In the genomic region with DNA sequence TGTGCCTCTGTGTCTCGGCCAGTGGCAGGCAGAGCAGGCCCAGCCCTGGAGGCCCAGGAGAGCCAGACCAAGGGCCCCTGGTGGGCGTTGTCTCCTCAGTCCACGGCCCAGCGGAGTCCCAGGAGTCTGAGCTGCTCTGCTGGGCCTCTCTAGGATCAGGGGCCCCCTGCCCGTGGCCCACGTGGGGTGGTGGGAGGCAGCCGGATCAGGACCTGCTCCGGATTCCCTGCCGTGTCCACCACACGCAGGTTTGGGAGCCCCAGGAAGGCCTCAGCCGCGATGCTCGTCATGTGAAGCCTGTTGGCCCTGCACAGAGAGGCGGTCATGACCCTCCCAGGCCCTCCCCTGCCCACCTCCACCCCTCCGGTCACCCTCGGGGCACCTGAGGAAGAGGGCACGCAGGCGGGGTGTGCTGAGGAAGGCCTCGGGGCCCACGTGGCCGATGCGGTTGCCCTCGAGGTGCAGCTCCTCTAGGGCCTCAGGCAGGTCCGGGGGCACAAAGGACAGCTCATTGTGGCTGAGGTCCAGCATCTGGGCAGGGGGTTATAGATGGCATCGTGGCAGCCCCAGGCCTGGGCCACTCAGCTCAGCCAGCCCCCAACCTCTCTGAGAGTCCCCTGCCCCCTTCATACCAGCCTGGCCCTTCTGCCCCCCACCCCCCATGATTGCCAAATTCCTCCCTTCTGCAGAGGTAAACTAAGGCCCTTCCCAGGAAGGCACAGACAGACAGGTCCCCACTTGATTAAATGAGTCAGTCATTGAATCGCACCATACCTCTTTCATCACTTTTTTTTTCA, we compare ENCODE assay signal across 27 cellular contexts. TPM values are rescaled to one million over a fixed set of nuclear protein-coding genes. Genes with fewer than 3 reads are reported as not detected.
DNase-seq lines count a peak whose midpoint lies in the region; ATAC-seq, FAIRE-seq and TF ChIP-seq lines count a peak whose summit lies in the region.
"Had no signal": no experiment of that assay in that cellular context is flagged by ENCODE, and none has a peak within 500 bp of the region (broad histone marks: within the 10 kb centered on the region; RNA-seq: fewer than 3 reads in every experiment).

No MANE protein-coding gene starts in this region.

- no peak for TF ChIP-seq CTCF in K562 (IDR thresholded peaks at IDR 0.05 in 2 of 3, conservative IDR thresholded peaks at IDR 0.05 in 1 of 3; ENCODE audit: insufficient read depth in 2 of 3, low read depth in 1 of 3, low read length in 3 of 3)

- no peak overlapping the region for H3K27ac ChIP-seq in K562 (ENCODE audit: extremely low read depth, low read depth, low read length)
- H3K27ac ChIP-seq: C4-2B, KMS-11 had no signal

- H2AFZ ChIP-seq in K562 (ENCODE audit: low read depth, low read length) = no peak overlapping the region

- H4K20me1 ChIP-seq in K562 (replicated peaks; ENCODE audit: control insufficient read depth, insufficient read depth, low read length) = no peaks in the 10 kb centered on the region

- peaks cover 9% of the 10 kb centered on the region for H3K4me1 Mint-ChIP-seq in stimulated activated naive CD8-positive, alpha-beta T cell treated with anti-CD3 and anti-CD28 coated beads, Interleukin-15, amount 100 ng/mL, for 72 hours

- no peak for TF ChIP-seq RAD21 in K562 (CRISPR knock-in tag; conservative IDR thresholded peaks at IDR 0.05 in 1 of 2, IDR thresholded peaks at IDR 0.05 in 1 of 2)

- TF ChIP-seq POLR2A in K562 (conservative IDR thresholded peaks at IDR 0.05) = no peak

- H3K9ac ChIP-seq in K562 (ENCODE audit: insufficient read depth in 1 of 2, low read depth in 2 of 2, low read length in 2 of 2) = 0 out of 4 replicates have a peak overlapping the region, but pooled peaks of 1 of the 2 experiments have one; percentile 55
- H3K9ac ChIP-seq: KMS-11 had no signal

- no peak overlapping the region for H3K27ac Mint-ChIP-seq in stimulated activated naive CD8-positive, alpha-beta T cell treated with anti-CD3 and anti-CD28 coated beads, Interleukin-15, amount 100 ng/mL, for 72 hours
- H3K27ac Mint-ChIP-seq: CD8-positive, alpha-beta T cell; H9; HFFc6 had no signal

- no peak overlapping the region for H3K4me2 ChIP-seq in K562 (ENCODE audit: insufficient read depth, low read length)
- H3K4me2 ChIP-seq: KMS-11 had no signal

- H3K9me3 Mint-ChIP-seq in stimulated activated naive CD8-positive, alpha-beta T cell treated with anti-CD3 and anti-CD28 coated beads, Interleukin-15, amount 100 ng/mL, for 72 hours = no peaks in the 10 kb centered on the region
- H3K9me3 Mint-ChIP-seq: CD8-positive, alpha-beta T cell; H9; HFFc6 had no signal

- 60% methylated on average over 9 of the region's 26 CpGs for WGBS in K562 (ENCODE audit: insufficient coverage, low coverage, missing lambda C conversion rate)

- no peaks in the 10 kb centered on the region for H3K79me2 ChIP-seq in K562 (ENCODE audit: control insufficient read depth, insufficient read depth, low read length)

- H3K9me1 ChIP-seq in K562 (ENCODE audit: control insufficient read depth, insufficient read depth, low read length) = peaks cover 3% of the 10 kb centered on the region

- peaks cover 0 to 45% of the 10 kb centered on the region in 2 experiments; a peak in 3 of 5 replicates for H3K4me1 ChIP-seq in K562 (replicated peaks in 1 of 2; ENCODE audit: control insufficient read depth in 2 of 2, insufficient read depth in 2 of 2, low read length in 2 of 2)
- H3K4me1 ChIP-seq: Caco-2 had no signal

- no TSS peak for BruUV-seq in K562 (replicated peaks; lab: Mats Ljungman, UMichigan)

- H3K27me3 ChIP-seq in K562 (ENCODE audit: control insufficient read depth in 2 of 2, insufficient read depth in 2 of 2, low read length in 2 of 2) = no peaks in the 10 kb centered on the region; a peak in 1 of 5 replicates

- peak; percentile 13 for ATAC-seq in stimulated activated naive CD8-positive, alpha-beta T cell treated with anti-CD3 and anti-CD28 coated beads, Interleukin-15, amount 100 ng/mL, for 72 hours
- no peak for ATAC-seq in stimulated activated naive CD8-positive, alpha-beta T cell treated with anti-CD3 and anti-CD28 coated beads, Interleukin-15, Interleukin-2, amounts not matched to agents 100 U/mL and 50 U/mL, for 24 hours
- ATAC-seq in K562 (peak; percentile 17; the same call in 2 of the 3 replicates), sciatic nerve (peak; percentile 27)
- ATAC-seq: CD8-positive, alpha-beta T cell had no signal

- no peaks in the 10 kb centered on the region for H3K27me3 Mint-ChIP-seq in stimulated activated naive CD8-positive, alpha-beta T cell treated with anti-CD3 and anti-CD28 coated beads, Interleukin-15, amount 100 ng/mL, for 72 hours

- no peak for DNase-seq in stimulated activated naive CD8-positive, alpha-beta T cell treated with anti-CD3 and anti-CD28 coated beads, Interleukin-15, amount 100 ng/mL, for 72 hours
- no peak for DNase-seq in stimulated activated naive CD8-positive, alpha-beta T cell treated with anti-CD3 and anti-CD28 coated beads, Interleukin-15, Interleukin-2, amounts not matched to agents 100 U/mL and 50 U/mL, for 24 hours
- DNase-seq in K562 (ENCODE audit: extremely low read depth in 1 of 4, low spot score in 3 of 4) (peak in 2 of 4 experiments; percentile 5 to 7), iPS-NIHi7 (ENCODE audit: extremely low spot score) (peak; percentile 5), sciatic nerve (ENCODE audit: low spot score) (no peak), DMS79 (lab: John Stamatoyannopoulos, UW) (no peak), cortex of kidney (lab: John Stamatoyannopoulos, UW) (no peak), T-helper 2 cell (no peak)
- DNase-seq: Caco-2; CD8-positive, alpha-beta T cell; EL; GF-D8; H9; HFFc6; IMR-90; MM.1S; NCI-H2029; NCI-H446 treated with DMSO at 0.1 percent for 48 hours; NCI-H526; NCI-H82; RPMI8226; SHP77 treated with DMSO at 0.1 percent for 48 hours had no signal

- peaks cover 28% of the 10 kb centered on the region; the same call in 2 of the 3 replicates for H3K36me3 ChIP-seq in K562 (ENCODE audit: control insufficient read depth, insufficient read depth, low read length)

- FAIRE-seq in K562 (lab: Jason Lieb, UNC) = no peak
- FAIRE-seq: GM12892, GM19239 had no signal

- CTCF ChIA-PET in K562 (lab: Yijun Ruan, JAX; ENCODE audit: low intra/inter-chr PET ratio) = no interaction called here

- no peak overlapping the region for H3K4me3 Mint-ChIP-seq in stimulated activated naive CD8-positive, alpha-beta T cell treated with anti-CD3 and anti-CD28 coated beads, Interleukin-15, amount 100 ng/mL, for 72 hours
- H3K4me3 Mint-ChIP-seq: CD8-positive, alpha-beta T cell; H9; HFFc6 had no signal

- no peak for TF ChIP-seq EP300 in K562 (IDR thresholded peaks at IDR 0.05; ENCODE audit: low read length)

- no peak overlapping the region for H3K4me3 ChIP-seq in K562

- in situ Hi-C loops in K562 (cut with MboI) = no loop called here

- H3K9me3 ChIP-seq in K562 (replicated peaks; ENCODE audit: control insufficient read depth, insufficient read depth, low read depth, low read length) = no peaks in the 10 kb centered on the region
- H3K9me3 ChIP-seq: Caco-2 had no signal

- intact Hi-C loops in K562 (cut with micrococcal nuclease) (no loop called here), sciatic nerve (cut with DNase I) (no loop called here)

- POLR2A ChIA-PET in K562 (lab: Yijun Ruan, JAX) = interaction anchor here (0.5 to 3.2 kb wide), 5 partner anchors 9 to 33 kb away, joined by 3 to 21 read pairs (median 4); partner anchors contain the start of gene DCAF15

RNA-seq across cellular contexts. Expression of gene PODNL1, which starts 6.4 kb away (rescaled TPM):
- 0.14 and 2.1 TPM in 2 replicates for total RNA-seq in K562 (2011; cell fraction: chromatin; rRNA removed; ENCODE audit: low replicate concordance)
- 0.53 and 1.2 TPM in 2 replicates for total RNA-seq in K562 (2011; cell fraction: nucleolus; rRNA removed)
- total RNA-seq in K562 (2011; cell fraction: nucleoplasm; rRNA removed) = 0.29 and 2.3 TPM in 2 replicates
- total RNA-seq in K562 (2014; rRNA removed) (0.12 TPM in 1 of 2 replicates, not detected in the other), K562 (2014; rRNA removed; fragmentation: Illumina TruSeq; extraction: Trizol) (not detected in 2 replicates), K562 (2015; rRNA removed; fragmentation: Illumina TruSeq; extraction: Trizol) (0.25 and 0.34 TPM in 2 replicates), K562 (2021) (0.40 and 0.47 TPM in 2 replicates), sciatic nerve (17.8 TPM)
- polyA plus RNA-seq in K562 (2011; rRNA removed) (0.18 and 0.46 TPM in 2 replicates), K562 (2014; fragmentation: Illumina TruSeq; extraction: Trizol) (0.22 and 0.42 TPM in 2 replicates), K562 (2014; fragmentation: Nextera tagmentation; extraction: Ambion mirVana) (under 1 TPM in 1 of 2 experiments, not detected in 1; 0.24 TPM), K562 (2014; rRNA removed) (0.21 TPM in 1 of 2 replicates, not detected in the other)
- polyA plus RNA-seq in K562 (2011; cell fraction: cytosol; rRNA removed) = 0.55 and 0.91 TPM in 2 replicates
- 0.18 and 0.60 TPM in 2 replicates for polyA plus RNA-seq in K562 (2011; cell fraction: nucleus; rRNA removed)
- 0.82 and 1.8 TPM in 2 replicates for polyA plus RNA-seq in K562 (2012)
- 0.42 TPM in 1 of 2 replicates, not detected in the other for polyA minus RNA-seq in K562 (2011; rRNA and poly(A)+ RNA removed)
- polyA minus RNA-seq in K562 (2011; cell fraction: cytosol; rRNA and poly(A)+ RNA removed) = not detected in 2 replicates
- polyA minus RNA-seq in K562 (2011; cell fraction: nucleus; rRNA and poly(A)+ RNA removed) = 0.13 and 0.67 TPM in 2 replicates
- total RNA-seq: A673; Caco-2; CD8-positive, alpha-beta T cell had no signal

RNA-seq across cellular contexts. Expression of gene DCAF15, which starts 20.5 kb away (rescaled TPM):
- total RNA-seq in K562 (2011; cell fraction: chromatin; rRNA removed; ENCODE audit: low replicate concordance) = 49.6 and 162 TPM in 2 replicates
- total RNA-seq in K562 (2011; cell fraction: nucleolus; rRNA removed) = 148 and 149 TPM in 2 replicates
- 55.0 and 76.5 TPM in 2 replicates for total RNA-seq in K562 (2011; cell fraction: nucleoplasm; rRNA removed)
- total RNA-seq in K562 (2014; rRNA removed) = 37.0 and 39.4 TPM in 2 replicates
- total RNA-seq in K562 (2014; rRNA removed; fragmentation: Illumina TruSeq; extraction: Trizol) = 10.4 and 13.6 TPM in 2 replicates
- total RNA-seq in K562 (2015; rRNA removed; fragmentation: Illumina TruSeq; extraction: Trizol) = 22.5 and 24.0 TPM in 2 replicates
- total RNA-seq in K562 (2021) = 63.2 and 68.5 TPM in 2 replicates
- polyA plus RNA-seq in K562 (2011; rRNA removed) = 27.7 and 46.8 TPM in 2 replicates
- polyA plus RNA-seq in K562 (2011; cell fraction: cytosol; rRNA removed) = 28.8 and 44.6 TPM in 2 replicates
- 228 and 347 TPM in 2 replicates for polyA plus RNA-seq in K562 (2011; cell fraction: nucleus; rRNA removed)
- 50.0 and 68.0 TPM in 2 replicates for polyA plus RNA-seq in K562 (2012)
- 31.0 and 55.5 TPM in 2 replicates for polyA plus RNA-seq in K562 (2014; fragmentation: Illumina TruSeq; extraction: Trizol)
- polyA plus RNA-seq in K562 (2014; fragmentation: Nextera tagmentation; extraction: Ambion mirVana) = under 1 TPM; 0.17 to 0.56 TPM
- 52.5 and 56.2 TPM in 2 replicates for polyA plus RNA-seq in K562 (2014; rRNA removed)
- polyA minus RNA-seq in K562 (2011; rRNA and poly(A)+ RNA removed) = 14.2 and 17.7 TPM in 2 replicates
- 19.0 and 22.3 TPM in 2 replicates for polyA minus RNA-seq in K562 (2011; cell fraction: cytosol; rRNA and poly(A)+ RNA removed)
- polyA minus RNA-seq in K562 (2011; cell fraction: nucleus; rRNA and poly(A)+ RNA removed) = 42.0 and 54.3 TPM in 2 replicates
- total RNA-seq in sciatic nerve = 24.7 TPM

RNA-seq across cellular contexts. Expression of gene CC2D1A, which starts 25.8 kb away (rescaled TPM):
- 61.5 and 146 TPM in 2 replicates for total RNA-seq in K562 (2011; cell fraction: chromatin; rRNA removed; ENCODE audit: low replicate concordance)
- 72.1 and 79.4 TPM in 2 replicates for total RNA-seq in K562 (2011; cell fraction: nucleolus; rRNA removed)
- 61.5 and 70.7 TPM in 2 replicates for total RNA-seq in K562 (2011; cell fraction: nucleoplasm; rRNA removed)
- total RNA-seq in K562 (2014; rRNA removed) (17.9 and 18.8 TPM in 2 replicates), K562 (2014; rRNA removed; fragmentation: Illumina TruSeq; extraction: Trizol) (5.8 and 7.7 TPM in 2 replicates), K562 (2015; rRNA removed; fragmentation: Illumina TruSeq; extraction: Trizol) (12.0 and 12.9 TPM in 2 replicates), K562 (2021) (28.4 and 31.0 TPM in 2 replicates), sciatic nerve (45.3 TPM)
- polyA plus RNA-seq in K562 (2011; rRNA removed) (10.1 and 25.5 TPM in 2 replicates), K562 (2014; fragmentation: Illumina TruSeq; extraction: Trizol) (15.6 and 21.2 TPM in 2 replicates), K562 (2014; fragmentation: Nextera tagmentation; extraction: Ambion mirVana) (under 1 TPM; 0.32 to 0.42 TPM), K562 (2014; rRNA removed) (26.7 and 27.1 TPM in 2 replicates)
- 8.9 and 11.7 TPM in 2 replicates for polyA plus RNA-seq in K562 (2011; cell fraction: cytosol; rRNA removed)
- polyA plus RNA-seq in K562 (2011; cell fraction: nucleus; rRNA removed) = 67.6 and 73.2 TPM in 2 replicates
- polyA plus RNA-seq in K562 (2012) = 17.9 and 39.2 TPM in 2 replicates
- polyA minus RNA-seq in K562 (2011; rRNA and poly(A)+ RNA removed) = 8.3 and 8.9 TPM in 2 replicates
- polyA minus RNA-seq in K562 (2011; cell fraction: cytosol; rRNA and poly(A)+ RNA removed) = 9.0 and 11.1 TPM in 2 replicates
- 15.9 and 19.3 TPM in 2 replicates for polyA minus RNA-seq in K562 (2011; cell fraction: nucleus; rRNA and poly(A)+ RNA removed)

RNA-seq across cellular contexts. Expression of gene BRME1, which starts 25.9 kb away (rescaled TPM):
- 4.2 and 15.2 TPM in 2 replicates for total RNA-seq in K562 (2011; cell fraction: chromatin; rRNA removed; ENCODE audit: low replicate concordance)
- 11.3 and 15.2 TPM in 2 replicates for total RNA-seq in K562 (2011; cell fraction: nucleolus; rRNA removed)
- 7.3 TPM in 2 replicates for total RNA-seq in K562 (2011; cell fraction: nucleoplasm; rRNA removed)
- 3.6 and 4.2 TPM in 2 replicates for total RNA-seq in K562 (2014; rRNA removed)
- total RNA-seq in K562 (2014; rRNA removed; fragmentation: Illumina TruSeq; extraction: Trizol) = 1.9 and 2.4 TPM in 2 replicates
- 4.6 and 6.0 TPM in 2 replicates for total RNA-seq in K562 (2015; rRNA removed; fragmentation: Illumina TruSeq; extraction: Trizol)
- total RNA-seq in K562 (2021) = 5.9 and 6.1 TPM in 2 replicates
- polyA plus RNA-seq in K562 (2011; rRNA removed) = 3.0 and 5.5 TPM in 2 replicates
- polyA plus RNA-seq in K562 (2011; cell fraction: cytosol; rRNA removed) = 5.1 and 5.3 TPM in 2 replicates
- polyA plus RNA-seq in K562 (2011; cell fraction: nucleus; rRNA removed) = 13.5 and 15.3 TPM in 2 replicates
- polyA plus RNA-seq in K562 (2012) = 4.7 and 8.9 TPM in 2 replicates
- polyA plus RNA-seq in K562 (2014; fragmentation: Illumina TruSeq; extraction: Trizol) = 4.6 and 4.8 TPM in 2 replicates
- polyA plus RNA-seq in K562 (2014; fragmentation: Nextera tagmentation; extraction: Ambion mirVana) = under 1 TPM; 0.75 to 0.88 TPM
- 4.5 and 6.0 TPM in 2 replicates for polyA plus RNA-seq in K562 (2014; rRNA removed)
- 1.4 and 1.6 TPM in 2 replicates for polyA minus RNA-seq in K562 (2011; rRNA and poly(A)+ RNA removed)
- polyA minus RNA-seq in K562 (2011; cell fraction: cytosol; rRNA and poly(A)+ RNA removed) = 1.4 and 4.5 TPM in 2 replicates
- polyA minus RNA-seq in K562 (2011; cell fraction: nucleus; rRNA and poly(A)+ RNA removed) = 4.6 and 7.6 TPM in 2 replicates
- 3.4 TPM for total RNA-seq in sciatic nerve

RNA-seq across cellular contexts. Expression of gene NANOS3, which starts 54.8 kb away (rescaled TPM):
- not detected in 2 replicates for total RNA-seq in K562 (2011; cell fraction: chromatin; rRNA removed; ENCODE audit: low replicate concordance)
- not detected in 2 replicates for total RNA-seq in K562 (2011; cell fraction: nucleolus; rRNA removed)
- total RNA-seq in K562 (2011; cell fraction: nucleoplasm; rRNA removed) = not detected in 2 replicates
- total RNA-seq in K562 (2014; rRNA removed) (not detected in 2 replicates), K562 (2014; rRNA removed; fragmentation: Illumina TruSeq; extraction: Trizol) (not detected in 2 replicates), K562 (2015; rRNA removed; fragmentation: Illumina TruSeq; extraction: Trizol) (not detected in 2 replicates), K562 (2021) (not detected in 2 replicates), sciatic nerve (1.4 TPM)
- polyA plus RNA-seq in K562 (2011; rRNA removed) (not detected in 2 replicates), K562 (2014; fragmentation: Illumina TruSeq; extraction: Trizol) (not detected in 2 replicates), K562 (2014; fragmentation: Nextera tagmentation; extraction: Ambion mirVana) (not detected), K562 (2014; rRNA removed) (not detected in 2 replicates)
- not detected in 2 replicates for polyA plus RNA-seq in K562 (2011; cell fraction: cytosol; rRNA removed)
- not detected in 2 replicates for polyA plus RNA-seq in K562 (2011; cell fraction: nucleus; rRNA removed)
- not detected in 2 replicates for polyA plus RNA-seq in K562 (2012)
- polyA minus RNA-seq in K562 (2011; rRNA and poly(A)+ RNA removed) = not detected in 2 replicates
- not detected in 2 replicates for polyA minus RNA-seq in K562 (2011; cell fraction: cytosol; rRNA and poly(A)+ RNA removed)
- polyA minus RNA-seq in K562 (2011; cell fraction: nucleus; rRNA and poly(A)+ RNA removed) = not detected in 2 replicates
- total RNA-seq: Caco-2; CD8-positive, alpha-beta T cell; H9; IMR-90 had no signal
